Comparison of ENCODE assay signal across 9 cellular contexts in genomic region chr10:101569465-101569837, GRCh38. TPM values are rescaled to one million over a fixed set of nuclear protein-coding genes. Genes with fewer than 3 reads are reported as not detected.
DNase-seq lines count a peak whose midpoint lies in the region; ATAC-seq and TF ChIP-seq lines count a peak whose summit lies in the region.
"Had no signal": no experiment of that assay in that cellular context is flagged by ENCODE, and none has a peak within 500 bp of the region (broad histone marks: within the 10 kb centered on the region; RNA-seq: fewer than 3 reads in every experiment).

No MANE protein-coding gene starts in this region.

- H3K9me3 ChIP-seq in iPS-18c (ENCODE audit: control insufficient read depth, insufficient read depth, low read length), result no peaks in the 10 kb centered on the region
- H3K9me3 ChIP-seq: thyroid gland had no signal

- peak overlapping the region; percentile 71 for H3K4me3 Mint-ChIP-seq in activated CD8-positive, alpha-beta memory T cell treated with anti-CD3 and anti-CD28 coated beads, Interleukin-2, amount 10 ng/mL, durations not matched to agents 7 days and 5 days
- peak overlapping the region; percentile 72 for H3K4me3 Mint-ChIP-seq in activated CD8-positive, alpha-beta T cell treated with anti-CD3 and anti-CD28 coated beads for 36 hours
- H3K4me3 Mint-ChIP-seq in stimulated activated naive B cell treated with anti-CD40 and anti-IgM and Interleukin-4, amounts not matched to agents 10 μg/mL and 1 μg/mL and 100 μg/mL, for 72 hours, result peak overlapping the region; percentile 83 to 87

- POLR2A ChIA-PET in activated CD8-positive, alpha-beta T cell treated with anti-CD3 and anti-CD28 coated beads for 36 hours (lab: Charles Lee), result interaction anchor here (0.5 to 0.6 kb wide), 2 partner anchors 12 to 341 kb away, joined by 3 read pairs; no protein-coding TSS in a partner anchor

- peak overlapping the region; percentile 58 for H3K4me3 ChIP-seq in iPS-18c (ENCODE audit: insufficient read depth, low read depth, low read length)

- no peaks in the 10 kb centered on the region for H3K36me3 Mint-ChIP-seq in activated CD8-positive, alpha-beta memory T cell treated with anti-CD3 and anti-CD28 coated beads, Interleukin-2, amount 10 ng/mL, durations not matched to agents 7 days and 5 days
- no peaks in the 10 kb centered on the region for H3K36me3 Mint-ChIP-seq in activated CD8-positive, alpha-beta T cell treated with anti-CD3 and anti-CD28 coated beads for 36 hours (ENCODE audit: low read depth)
- H3K36me3 Mint-ChIP-seq in stimulated activated naive B cell treated with anti-CD40 and anti-IgM and Interleukin-4, amounts not matched to agents 10 μg/mL and 1 μg/mL and 100 μg/mL, for 72 hours, result peaks cover 6 to 16% of the 10 kb centered on the region in 2 donors

- CTCF ChIA-PET in activated CD8-positive, alpha-beta memory T cell treated with anti-CD3 and anti-CD28 coated beads, Interleukin-2, amount 10 ng/mL, durations not matched to agents 7 days and 5 days (lab: Charles Lee), result interaction anchor here (0.6 to 7.3 kb wide), 27 partner anchors 8 to 408 kb away, joined by 3 to 46 read pairs (median 4); no protein-coding TSS in a partner anchor
- CTCF ChIA-PET in activated CD8-positive, alpha-beta T cell treated with anti-CD3 and anti-CD28 coated beads for 36 hours (lab: Charles Lee), result interaction anchor here (0.6 to 4.3 kb wide), 33 partner anchors 10 to 519 kb away, joined by 3 to 73 read pairs (median 5); partner anchors contain the start of gene BTRC

- intact Hi-C loops in activated CD8-positive, alpha-beta T cell treated with anti-CD3 and anti-CD28 coated beads for 36 hours (cut with micrococcal nuclease), result loop anchor here (5.0 kb wide), 1 partner anchor 277 kb away; no protein-coding TSS in a partner anchor

- no peak for TF ChIP-seq CTCF in activated CD8-positive, alpha-beta T cell treated with anti-CD3 and anti-CD28 coated beads for 36 hours (IDR thresholded peaks at IDR 0.05)

- peaks cover 49% of the 10 kb centered on the region for H3K27me3 Mint-ChIP-seq in activated CD8-positive, alpha-beta memory T cell treated with anti-CD3 and anti-CD28 coated beads, Interleukin-2, amount 10 ng/mL, durations not matched to agents 7 days and 5 days
- peaks cover 43% of the 10 kb centered on the region for H3K27me3 Mint-ChIP-seq in activated CD8-positive, alpha-beta T cell treated with anti-CD3 and anti-CD28 coated beads for 36 hours
- peaks cover 59 to 67% of the 10 kb centered on the region in 2 donors for H3K27me3 Mint-ChIP-seq in stimulated activated naive B cell treated with anti-CD40 and anti-IgM and Interleukin-4, amounts not matched to agents 10 μg/mL and 1 μg/mL and 100 μg/mL, for 72 hours

- no peak overlapping the region for H3K27ac Mint-ChIP-seq in activated CD8-positive, alpha-beta memory T cell treated with anti-CD3 and anti-CD28 coated beads, Interleukin-2, amount 10 ng/mL, durations not matched to agents 7 days and 5 days
- H3K27ac Mint-ChIP-seq in activated CD8-positive, alpha-beta T cell treated with anti-CD3 and anti-CD28 coated beads for 36 hours, result no peak overlapping the region
- H3K27ac Mint-ChIP-seq in stimulated activated naive B cell treated with anti-CD40 and anti-IgM and Interleukin-4, amounts not matched to agents 10 μg/mL and 1 μg/mL and 100 μg/mL, for 72 hours, result peak overlapping the region; percentile 76

- DNase-seq in activated CD8-positive, alpha-beta memory T cell treated with anti-CD3 and anti-CD28 coated beads, Interleukin-2, amount 10 ng/mL, durations not matched to agents 7 days and 5 days, result no peak
- DNase-seq in activated CD8-positive, alpha-beta memory T cell treated with anti-CD3 and anti-CD28 coated beads for 24 hours, result no peak
- no peak for DNase-seq in activated CD8-positive, alpha-beta T cell treated with anti-CD3 and anti-CD28 coated beads for 36 hours
- DNase-seq in stimulated activated naive B cell treated with anti-CD40 and anti-IgM and Interleukin-4, amounts not matched to agents 10 μg/mL and 1 μg/mL and 100 μg/mL, for 72 hours, result no peak
- DNase-seq in NOMO-1 treated with dmso at 0.1 percent for 144 hours (lab: John Stamatoyannopoulos, UW; ENCODE audit: unreplicated experiment) (no peak), SKM-1 treated with dmso at 0.1 percent for 144 hours (lab: John Stamatoyannopoulos, UW; ENCODE audit: unreplicated experiment) (no peak), iPS-NIHi11 (ENCODE audit: low spot score) (no peak)

- H3K9me3 Mint-ChIP-seq in activated CD8-positive, alpha-beta memory T cell treated with anti-CD3 and anti-CD28 coated beads, Interleukin-2, amount 10 ng/mL, durations not matched to agents 7 days and 5 days (ENCODE audit: low read depth), result no peaks in the 10 kb centered on the region
- H3K9me3 Mint-ChIP-seq in activated CD8-positive, alpha-beta T cell treated with anti-CD3 and anti-CD28 coated beads for 36 hours, result no peaks in the 10 kb centered on the region
- no peaks in the 10 kb centered on the region for H3K9me3 Mint-ChIP-seq in stimulated activated naive B cell treated with anti-CD40 and anti-IgM and Interleukin-4, amounts not matched to agents 10 μg/mL and 1 μg/mL and 100 μg/mL, for 72 hours

- peaks cover 17% of the 10 kb centered on the region for H3K4me1 Mint-ChIP-seq in activated CD8-positive, alpha-beta memory T cell treated with anti-CD3 and anti-CD28 coated beads, Interleukin-2, amount 10 ng/mL, durations not matched to agents 7 days and 5 days
- H3K4me1 Mint-ChIP-seq in activated CD8-positive, alpha-beta T cell treated with anti-CD3 and anti-CD28 coated beads for 36 hours (ENCODE audit: low read depth), result peaks cover 16% of the 10 kb centered on the region
- H3K4me1 Mint-ChIP-seq in stimulated activated naive B cell treated with anti-CD40 and anti-IgM and Interleukin-4, amounts not matched to agents 10 μg/mL and 1 μg/mL and 100 μg/mL, for 72 hours, result peaks cover 21 to 34% of the 10 kb centered on the region in 2 donors

- no peak for ATAC-seq in activated CD8-positive, alpha-beta memory T cell treated with anti-CD3 and anti-CD28 coated beads, Interleukin-2, amount 10 ng/mL, durations not matched to agents 7 days and 5 days
- ATAC-seq in activated CD8-positive, alpha-beta T cell treated with anti-CD3 and anti-CD28 coated beads for 36 hours, result no peak
- ATAC-seq in stimulated activated naive B cell treated with anti-CD40 and anti-IgM and Interleukin-4, amounts not matched to agents 10 μg/mL and 1 μg/mL and 100 μg/mL, for 72 hours (replicated peaks), result peak; percentile 1 to 2

RNA-seq across cellular contexts. Expression of gene POLL, which starts 18.6 kb away (rescaled TPM):
- total RNA-seq in activated CD8-positive, alpha-beta memory T cell treated with anti-CD3 and anti-CD28 coated beads, Interleukin-2, amount 10 ng/mL, durations not matched to agents 7 days and 5 days, result 10 to 100 TPM; 30.5 to 34.1 TPM
- total RNA-seq in activated CD8-positive, alpha-beta T cell treated with anti-CD3 and anti-CD28 coated beads for 36 hours, result 10 to 100 TPM; 32.2 to 33.8 TPM

RNA-seq across cellular contexts. Expression of gene DPCD, which starts 18.7 kb away (rescaled TPM):
- total RNA-seq in activated CD8-positive, alpha-beta memory T cell treated with anti-CD3 and anti-CD28 coated beads, Interleukin-2, amount 10 ng/mL, durations not matched to agents 7 days and 5 days, result 1 to 10 TPM; 3.7 to 4.2 TPM
- 10 to 100 TPM; 19.0 TPM for total RNA-seq in activated CD8-positive, alpha-beta T cell treated with anti-CD3 and anti-CD28 coated beads for 36 hours

Comparison
In these comparisons a context has a peak if more than half of its experiments do, and no peak if none do; other contexts are left out.
1. ATAC-seq: peak in stimulated activated naive B cell treated with anti-CD40 and anti-IgM and Interleukin-4, amounts not matched to agents 10 μg/mL and 1 μg/mL and 100 μg/mL, for 72 hours (2 of 2); none in activated CD8-positive, alpha-beta memory T cell treated with anti-CD3 and anti-CD28 coated beads, Interleukin-2, amount 10 ng/mL, durations not matched to agents 7 days and 5 days (single experiment) and activated CD8-positive, alpha-beta T cell treated with anti-CD3 and anti-CD28 coated beads for 36 hours (single experiment).
2. Peak in every context shown above with its lines, with median percentiles within 50 percentile points of each other: H3K4me3 Mint-ChIP-seq.